12 cellular contexts compared by ENCODE assay signal in genomic region chr2:39871291-39871761, GRCh38.
DNase-seq lines count a peak whose midpoint lies in the region; ATAC-seq and TF ChIP-seq lines count a peak whose summit lies in the region.
"Had no signal": no experiment of that assay in that cellular context is flagged by ENCODE, and none has a peak within 500 bp of the region (broad histone marks: within the 10 kb centered on the region; RNA-seq: fewer than 3 reads in every experiment).

No MANE protein-coding gene starts in this region.

- in situ Hi-C loops in transverse colon (cut with MboI; ENCODE audit: low pct_ligation_motif_present in 1 of 4, low pct_unique_long_range_greater_than_20kb in 1 of 4, low sequenced_read_pairs in 3 of 4), result no loop called here

- TF ChIP-seq EP300 in transverse colon (IDR thresholded peaks at IDR 0.05; ENCODE audit: low read depth), result no peak

- no peak for DNase-seq in activated CD4-positive, alpha-beta T cell treated with anti-CD3 and anti-CD28 coated beads for 36 hours
- no peak for DNase-seq in activated CD4-positive, alpha-beta T cell treated with anti-CD3 and anti-CD28 coated beads, Interleukin-2, amount 10 ng/mL, durations not matched to agents 24 days and 14 days
- DNase-seq in RWPE1 (ENCODE audit: low spot score) (peak; percentile 61), fibroblast of gingiva (ENCODE audit: low read depth) (peak; percentile 13), HuH-7.5 (ENCODE audit: low spot score) (no peak), OCI-M1 (lab: John Stamatoyannopoulos, UW) (no peak), transverse colon (no peak), NCI-H2107 treated with DMSO at 0.1 percent for 48 hours (lab: John Stamatoyannopoulos, UW; ENCODE audit: unreplicated experiment) (no peak)
- DNase-seq: heart right ventricle, NCI-H1436 had no signal

- no peak for TF ChIP-seq CTCF in RWPE1 (conservative IDR thresholded peaks at IDR 0.05; ENCODE audit: low read depth)
- no peak for TF ChIP-seq CTCF in transverse colon (IDR thresholded peaks at IDR 0.05)

- TF ChIP-seq POLR2A in transverse colon (IDR thresholded peaks at IDR 0.05), result no peak

- H3K9me3 Mint-ChIP-seq in activated CD4-positive, alpha-beta T cell treated with anti-CD3 and anti-CD28 coated beads for 36 hours (ENCODE audit: low read depth), result no peaks in the 10 kb centered on the region
- no peaks in the 10 kb centered on the region for H3K9me3 Mint-ChIP-seq in activated CD4-positive, alpha-beta T cell treated with anti-CD3 and anti-CD28 coated beads, Interleukin-2, amount 10 ng/mL, durations not matched to agents 24 days and 14 days

- POLR2A ChIA-PET in activated CD4-positive, alpha-beta T cell treated with anti-CD3 and anti-CD28 coated beads for 36 hours (lab: Charles Lee), result no interaction called here
- POLR2A ChIA-PET in RWPE1 (lab: Yijun Ruan, JAX; ENCODE audit: low non-redundant PET), result no interaction called here

- H3K36me3 Mint-ChIP-seq in activated CD4-positive, alpha-beta T cell treated with anti-CD3 and anti-CD28 coated beads for 36 hours (ENCODE audit: low read depth), result no peaks in the 10 kb centered on the region
- H3K36me3 Mint-ChIP-seq in activated CD4-positive, alpha-beta T cell treated with anti-CD3 and anti-CD28 coated beads, Interleukin-2, amount 10 ng/mL, durations not matched to agents 24 days and 14 days (ENCODE audit: low read depth), result no peaks in the 10 kb centered on the region
- H3K36me3 Mint-ChIP-seq: activated naive CD8-positive, alpha-beta T cell had no signal

- H3K27me3 Mint-ChIP-seq in activated CD4-positive, alpha-beta T cell treated with anti-CD3 and anti-CD28 coated beads for 36 hours, result no peaks in the 10 kb centered on the region
- peaks cover 1% of the 10 kb centered on the region for H3K27me3 Mint-ChIP-seq in activated CD4-positive, alpha-beta T cell treated with anti-CD3 and anti-CD28 coated beads, Interleukin-2, amount 10 ng/mL, durations not matched to agents 24 days and 14 days

- intact Hi-C loops in activated CD4-positive, alpha-beta T cell treated with anti-CD3 and anti-CD28 coated beads for 36 hours (cut with DNase I, micrococcal nuclease), result no loop called here
- intact Hi-C loops in activated CD4-positive, alpha-beta T cell treated with anti-CD3 and anti-CD28 coated beads, Interleukin-2, amount 10 ng/mL, durations not matched to agents 24 days and 14 days (cut with micrococcal nuclease), result no loop called here
- intact Hi-C loops in transverse colon (cut with DNase I; ENCODE audit: low total_unique reads), result no loop called here

- CTCF ChIA-PET in activated CD4-positive, alpha-beta T cell treated with anti-CD3 and anti-CD28 coated beads for 36 hours (lab: Charles Lee), result no interaction called here
- CTCF ChIA-PET in RWPE1 (lab: Yijun Ruan, JAX), result interaction anchor here (0.7 kb wide), 1 partner anchor 26 kb away, joined by 3 read pairs; no protein-coding TSS in a partner anchor

- H3K27me3 ChIP-seq in transverse colon, result no peaks in the 10 kb centered on the region
- H3K27me3 ChIP-seq: heart right ventricle had no signal

- H3K4me1 ChIP-seq in transverse colon, result peaks cover 0 to 6% (median 0%) of the 10 kb centered on the region in 4 donors

- no peak overlapping the region for H3K27ac Mint-ChIP-seq in activated CD4-positive, alpha-beta T cell treated with anti-CD3 and anti-CD28 coated beads for 36 hours
- no peak overlapping the region for H3K27ac Mint-ChIP-seq in activated CD4-positive, alpha-beta T cell treated with anti-CD3 and anti-CD28 coated beads, Interleukin-2, amount 10 ng/mL, durations not matched to agents 24 days and 14 days
- H3K27ac Mint-ChIP-seq: activated naive CD8-positive, alpha-beta T cell had no signal

- no peaks in the 10 kb centered on the region for H3K4me1 Mint-ChIP-seq in activated CD4-positive, alpha-beta T cell treated with anti-CD3 and anti-CD28 coated beads for 36 hours
- no peaks in the 10 kb centered on the region for H3K4me1 Mint-ChIP-seq in activated CD4-positive, alpha-beta T cell treated with anti-CD3 and anti-CD28 coated beads, Interleukin-2, amount 10 ng/mL, durations not matched to agents 24 days and 14 days

- ATAC-seq in activated CD4-positive, alpha-beta T cell treated with anti-CD3 and anti-CD28 coated beads for 36 hours, result peak; percentile 30

- H3K36me3 ChIP-seq in transverse colon, result no peaks in the 10 kb centered on the region
- H3K36me3 ChIP-seq: heart right ventricle had no signal

- H3K4me3 ChIP-seq in transverse colon, result no peak overlapping the region
- H3K4me3 ChIP-seq: heart right ventricle had no signal

- H3K9me3 ChIP-seq in transverse colon, result no peaks in the 10 kb centered on the region
- H3K9me3 ChIP-seq: heart right ventricle had no signal

- H3K27ac ChIP-seq in RWPE1, result peak overlapping the region; percentile 46; the same call in 1 of the 2 replicates
- no peak overlapping the region for H3K27ac ChIP-seq in transverse colon
- H3K27ac ChIP-seq: heart right ventricle, VCaP had no signal

- 72 to 89% methylated on average over 1 to 7 of the region's 7 CpGs for WGBS in transverse colon (ENCODE audit: low coverage in 1 of 2), 2 donors

- no peak overlapping the region for H3K4me3 Mint-ChIP-seq in activated CD4-positive, alpha-beta T cell treated with anti-CD3 and anti-CD28 coated beads for 36 hours
- H3K4me3 Mint-ChIP-seq in activated CD4-positive, alpha-beta T cell treated with anti-CD3 and anti-CD28 coated beads, Interleukin-2, amount 10 ng/mL, durations not matched to agents 24 days and 14 days, result no peak overlapping the region
- H3K4me3 Mint-ChIP-seq: activated naive CD8-positive, alpha-beta T cell had no signal

Comparison
In these comparisons a context has a peak if more than half of its experiments do, and no peak if none do; other contexts are left out.
1. DNase-seq: peak in RWPE1 (single experiment) and fibroblast of gingiva (single experiment); none in activated CD4-positive, alpha-beta T cell treated with anti-CD3 and anti-CD28 coated beads for 36 hours (single experiment), activated CD4-positive, alpha-beta T cell treated with anti-CD3 and anti-CD28 coated beads, Interleukin-2, amount 10 ng/mL, durations not matched to agents 24 days and 14 days (single experiment), HuH-7.5 (single experiment), OCI-M1 (single experiment), transverse colon (single experiment) and NCI-H2107 treated with DMSO at 0.1 percent for 48 hours (single experiment).